In the genomic region with DNA sequence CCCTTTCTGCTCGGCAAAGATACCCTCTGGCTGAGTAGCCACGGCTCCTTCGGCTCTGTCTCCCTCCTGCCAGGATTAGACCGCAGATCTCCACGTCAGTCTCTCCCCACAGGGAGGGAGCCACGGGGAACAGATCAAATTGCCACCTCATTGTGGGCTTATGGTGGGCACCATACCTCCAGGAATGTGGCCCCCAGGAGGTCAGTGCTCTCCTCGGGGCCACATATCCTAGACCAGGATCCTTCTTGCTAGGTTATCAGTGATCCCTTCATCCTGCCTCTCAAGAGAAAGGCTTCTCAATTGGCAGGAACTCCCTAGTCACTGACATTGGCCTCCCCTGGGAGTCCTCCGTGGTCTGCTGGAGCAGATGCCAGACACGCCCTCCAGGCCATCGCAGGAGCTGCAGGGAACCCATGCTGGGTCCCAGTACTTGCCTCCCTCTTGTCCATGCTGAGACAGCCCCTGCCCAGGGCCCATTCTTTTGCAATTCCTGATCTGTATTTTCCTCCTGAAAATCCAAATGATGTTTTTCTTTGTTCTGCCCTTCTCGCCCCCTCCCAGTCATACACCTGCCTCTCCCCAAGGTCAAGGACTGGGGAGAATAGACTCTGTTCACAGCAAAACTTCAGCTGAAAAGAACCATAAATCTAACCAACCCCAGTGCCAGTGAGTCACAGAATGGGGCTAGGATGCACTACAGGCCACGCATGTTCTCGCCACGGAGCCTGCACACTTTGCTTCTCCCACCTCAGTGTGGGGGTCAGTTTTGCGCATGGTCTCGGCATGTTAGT, we compare ENCODE assay signal across 12 cellular contexts. TPM values are rescaled to one million over a fixed set of nuclear protein-coding genes. Genes with fewer than 3 reads are reported as not detected.
A peak's percentile ranks its signal among the peaks of the same experiment; 100 is the strongest.
DNase-seq lines count a peak whose midpoint lies in the region; ATAC-seq and TF ChIP-seq lines count a peak whose summit lies in the region.
"Had no signal": no experiment of that assay in that cellular context is flagged by ENCODE, and none has a peak within 500 bp of the region (broad histone marks: within the 10 kb centered on the region; RNA-seq: fewer than 3 reads in every experiment).

No MANE protein-coding gene starts in this region.

- H3K4me3 ChIP-seq in vagina, result no peak overlapping the region

- TF ChIP-seq CTCF in vagina (IDR thresholded peaks at IDR 0.05), result no peak

- intact Hi-C loops in posterior vena cava (cut with DNase I), result no loop called here
- intact Hi-C loops in vagina (cut with DNase I), result no loop called here

- H3K4me1 ChIP-seq in vagina, result peaks cover 18% of the 10 kb centered on the region

- peak; percentile 22 for DNase-seq in DMS53 (lab: John Stamatoyannopoulos, UW)
- DNase-seq in DMS53 treated with DMSO at 0.1 percent for 48 hours (lab: John Stamatoyannopoulos, UW; ENCODE audit: unreplicated experiment), result no peak
- DNase-seq in NCI-H146 (lab: John Stamatoyannopoulos, UW), result peak; percentile 51
- DNase-seq in SW480 (ENCODE audit: low spot score), result peak; percentile 49
- DNase-seq in posterior vena cava (ENCODE audit: low spot score), result peak; percentile 79
- no peak for DNase-seq in activated T-cell treated with anti-CD3 and anti-CD28 coated beads for 4 hours
- no peak for DNase-seq in vagina (ENCODE audit: extremely low spot score in 2 of 2)
- DNase-seq: activated T-cell treated with anti-CD3 and anti-CD28 coated beads, Interleukin-2, amount 50 U/mL, for 24 hours; erythroblast; PC-3 had no signal

- TF ChIP-seq POLR2A in vagina (IDR thresholded peaks at IDR 0.05), result no peak

- H3K27me3 ChIP-seq in vagina, result no peaks in the 10 kb centered on the region

- ATAC-seq in GM21367 (IDR thresholded peaks at IDR 0.05; ENCODE audit: unreplicated experiment), result no peak
- ATAC-seq: PC-3 had no signal

- H3K9me3 ChIP-seq in vagina, result no peaks in the 10 kb centered on the region

- H3K36me3 ChIP-seq in vagina, result no peaks in the 10 kb centered on the region

- H3K27ac ChIP-seq in vagina, result no peak overlapping the region
- H3K27ac ChIP-seq: 22Rv1 had no signal

RNA-seq across cellular contexts. Expression of gene ENHO, which starts 31.6 kb away (rescaled TPM):
- under 1 TPM; 0.24 to 0.74 TPM for total RNA-seq in posterior vena cava
- not detected for total RNA-seq in vagina

RNA-seq across cellular contexts. Expression of gene CNTFR, which starts 35.1 kb away (rescaled TPM):
- total RNA-seq in posterior vena cava, result 10 to 100 TPM in 1 of 2 donors, 1 to 10 TPM in 1; 7.0 to 15.5 TPM
- total RNA-seq in vagina, result 8.3 TPM
- total RNA-seq: PC-3 had no signal

RNA-seq across cellular contexts. Expression of gene RPP25L, which starts 57.5 kb away (rescaled TPM):
- total RNA-seq in posterior vena cava, result 10 to 100 TPM in 1 of 2 donors, 1 to 10 TPM in 1; 5.1 to 10.8 TPM
- 31.4 TPM for total RNA-seq in vagina

Comparison
In these comparisons a context has a peak if more than half of its experiments do, and no peak if none do; other contexts are left out.
1. DNase-seq: peak in DMS53 (single experiment), NCI-H146 (single experiment), SW480 (single experiment) and posterior vena cava (single experiment); none in DMS53 treated with DMSO at 0.1 percent for 48 hours (single experiment), activated T-cell treated with anti-CD3 and anti-CD28 coated beads for 4 hours (single experiment) and vagina (0 of 2).